In the genomic region with DNA sequence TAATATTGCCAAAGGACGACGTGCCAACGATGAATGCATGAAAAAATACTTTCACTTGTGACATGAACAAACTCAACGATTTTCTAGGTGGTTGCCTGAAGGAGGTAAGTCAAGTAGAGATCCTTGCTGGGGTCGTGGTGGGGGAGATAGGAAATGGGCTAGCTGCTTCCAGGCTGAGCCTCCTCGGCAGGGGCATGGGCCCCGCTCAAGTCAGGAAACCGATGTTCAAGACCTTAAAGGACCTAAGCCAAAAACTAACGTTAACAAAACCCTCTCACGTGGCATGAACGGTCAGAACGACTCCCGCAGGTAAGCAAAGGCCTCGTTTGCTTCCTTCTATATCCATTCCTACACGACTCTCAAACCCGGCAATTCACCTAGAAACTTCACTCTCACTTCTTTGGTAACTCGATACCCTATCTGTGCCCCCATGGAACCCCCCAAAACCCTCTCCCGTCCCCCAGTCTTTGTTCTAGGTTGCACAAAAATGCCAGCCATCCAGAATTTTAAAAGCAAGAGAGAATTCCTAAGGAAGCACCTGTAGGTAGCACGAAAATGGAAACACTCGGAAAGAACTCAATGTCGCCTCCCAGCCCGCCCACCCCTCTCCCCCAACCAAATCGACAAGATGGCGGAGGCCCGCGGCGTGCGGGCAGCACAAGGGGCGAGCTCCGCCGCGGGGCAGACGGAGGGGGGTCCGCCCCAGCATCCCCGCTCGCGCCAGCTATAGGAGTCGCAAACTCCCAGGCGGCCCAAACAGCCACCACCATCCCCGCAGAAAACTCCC, we compare ENCODE assay signal across 1 cellular context.
TF ChIP-seq lines count a peak whose summit lies in the region.

No MANE protein-coding gene starts in this region.

TF ChIP-seq in SK-N-SH treated with all-trans-retinoic acid at 6 μM for 48 hours, 23 proteins besides CTCF, POLR2A, EP300 and RAD21 (continued from another document):
- TF ChIP-seq, protein P1, sequence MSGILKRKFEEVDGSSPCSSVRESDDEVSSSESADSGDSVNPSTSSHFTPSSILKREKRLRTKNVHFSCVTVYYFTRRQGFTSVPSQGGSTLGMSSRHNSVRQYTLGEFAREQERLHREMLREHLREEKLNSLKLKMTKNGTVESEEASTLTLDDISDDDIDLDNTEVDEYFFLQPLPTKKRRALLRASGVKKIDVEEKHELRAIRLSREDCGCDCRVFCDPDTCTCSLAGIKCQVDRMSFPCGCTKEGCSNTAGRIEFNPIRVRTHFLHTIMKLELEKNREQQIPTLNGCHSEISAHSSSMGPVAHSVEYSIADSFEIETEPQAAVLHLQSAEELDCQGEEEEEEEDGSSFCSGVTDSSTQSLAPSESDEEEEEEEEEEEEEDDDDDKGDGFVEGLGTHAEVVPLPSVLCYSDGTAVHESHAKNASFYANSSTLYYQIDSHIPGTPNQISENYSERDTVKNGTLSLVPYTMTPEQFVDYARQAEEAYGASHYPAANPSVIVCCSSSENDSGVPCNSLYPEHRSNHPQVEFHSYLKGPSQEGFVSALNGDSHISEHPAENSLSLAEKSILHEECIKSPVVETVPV (CRISPR knock-in tag; IDR thresholded peaks at IDR 0.05): no peak
- TF ChIP-seq ZFP3 (CRISPR knock-in tag; IDR thresholded peaks at IDR 0.05): no peak
- no peak for TF ChIP-seq SNAI2 (CRISPR knock-in tag; IDR thresholded peaks at IDR 0.05)
- TF ChIP-seq, protein P2, sequence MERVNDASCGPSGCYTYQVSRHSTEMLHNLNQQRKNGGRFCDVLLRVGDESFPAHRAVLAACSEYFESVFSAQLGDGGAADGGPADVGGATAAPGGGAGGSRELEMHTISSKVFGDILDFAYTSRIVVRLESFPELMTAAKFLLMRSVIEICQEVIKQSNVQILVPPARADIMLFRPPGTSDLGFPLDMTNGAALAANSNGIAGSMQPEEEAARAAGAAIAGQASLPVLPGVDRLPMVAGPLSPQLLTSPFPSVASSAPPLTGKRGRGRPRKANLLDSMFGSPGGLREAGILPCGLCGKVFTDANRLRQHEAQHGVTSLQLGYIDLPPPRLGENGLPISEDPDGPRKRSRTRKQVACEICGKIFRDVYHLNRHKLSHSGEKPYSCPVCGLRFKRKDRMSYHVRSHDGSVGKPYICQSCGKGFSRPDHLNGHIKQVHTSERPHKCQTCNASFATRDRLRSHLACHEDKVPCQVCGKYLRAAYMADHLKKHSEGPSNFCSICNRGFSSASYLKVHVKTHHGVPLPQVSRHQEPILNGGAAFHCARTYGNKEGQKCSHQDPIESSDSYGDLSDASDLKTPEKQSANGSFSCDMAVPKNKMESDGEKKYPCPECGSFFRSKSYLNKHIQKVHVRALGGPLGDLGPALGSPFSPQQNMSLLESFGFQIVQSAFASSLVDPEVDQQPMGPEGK (CRISPR knock-in tag; IDR thresholded peaks at IDR 0.05; ENCODE audit: borderline replicate concordance): no peak
